Comparison of ENCODE assay signal across 29 cellular contexts in the genomic region with DNA sequence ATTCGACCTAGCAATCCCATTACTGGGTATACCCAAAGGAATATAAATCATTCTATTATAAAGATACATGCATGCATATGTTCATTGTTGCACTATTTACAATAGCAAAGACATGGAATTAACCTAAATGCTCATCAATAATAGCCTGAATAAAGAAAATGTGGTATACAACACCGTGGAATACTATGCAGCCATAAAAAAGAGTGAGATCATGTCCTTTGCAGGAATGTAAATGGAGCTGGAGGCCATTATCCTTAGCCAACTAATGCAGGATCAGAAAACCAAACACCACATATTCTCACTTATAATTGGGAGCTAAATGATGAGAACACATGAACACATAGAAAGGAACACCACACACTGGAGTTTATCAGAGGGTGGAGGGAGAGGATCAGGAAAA.
"Had no signal": no experiment of that assay in that cellular context is flagged by ENCODE, and none has a peak within 500 bp of the region (broad histone marks: within the 10 kb centered on the region; RNA-seq: fewer than 3 reads in every experiment).

No MANE protein-coding gene starts in this region.

- FAIRE-seq: colon, endometrium, endothelial cell of umbilical vein, frontal cortex had no signal

- ATAC-seq: effector memory CD8-positive, alpha-beta T cell; esophagus mucosa; foreskin keratinocyte; gastrocnemius medialis; gastroesophageal sphincter; heart left ventricle; heart right ventricle had no signal

- H2AFZ ChIP-seq: hepatocyte had no signal

- DNase-seq: colonic mucosa; cortex of kidney; dermis blood vessel endothelial cell; dorsolateral prefrontal cortex; effector CD4-positive, alpha-beta T cell; effector CD8-positive, alpha-beta T cell; effector memory CD4-positive, alpha-beta T cell; effector memory CD8-positive, alpha-beta T cell; erythroblast; esophagus squamous epithelium; foreskin fibroblast; foreskin keratinocyte; foreskin melanocyte; gastrocnemius medialis; glutamatergic neuron; head of caudate nucleus; heart left ventricle; heart right ventricle had no signal

- H3K79me2 ChIP-seq: hepatocyte had no signal

- H3K9me3 Mint-ChIP-seq: dendritic cell treated with granulocyte-macrophage colony-stimulating factor and Interleukin-4, amounts not matched to agents 40 ng/mL and 50 ng/mL, for 4 days; effector memory CD8-positive, alpha-beta T cell had no signal

- H3K27me3 Mint-ChIP-seq: dendritic cell treated with granulocyte-macrophage colony-stimulating factor and Interleukin-4, amounts not matched to agents 40 ng/mL and 50 ng/mL, for 4 days had no signal

- H3K4me1 ChIP-seq: colonic mucosa, esophagus muscularis mucosa, esophagus squamous epithelium, foreskin keratinocyte, gastrocnemius medialis, gastroesophageal sphincter, heart left ventricle, heart right ventricle had no signal

- H3K27ac ChIP-seq: colonic mucosa, coronary artery, dorsolateral prefrontal cortex, epithelial cell of prostate, esophagus muscularis mucosa, esophagus squamous epithelium, foreskin keratinocyte, gastrocnemius medialis, gastroesophageal sphincter, heart left ventricle, heart right ventricle, hepatocyte had no signal

- H3K36me3 ChIP-seq: colonic mucosa, esophagus muscularis mucosa, esophagus squamous epithelium, gastrocnemius medialis, gastroesophageal sphincter, heart left ventricle, heart right ventricle had no signal

- H3K9me3 ChIP-seq: colonic mucosa, esophagus muscularis mucosa, esophagus squamous epithelium, gastrocnemius medialis had no signal

- H3K4me2 ChIP-seq: hepatocyte had no signal

- H3K4me3 Mint-ChIP-seq: dendritic cell treated with granulocyte-macrophage colony-stimulating factor and Interleukin-4, amounts not matched to agents 40 ng/mL and 50 ng/mL, for 4 days; effector memory CD8-positive, alpha-beta T cell had no signal

- H3K4me3 ChIP-seq: colonic mucosa, coronary artery, dorsolateral prefrontal cortex, esophagus muscularis mucosa, esophagus squamous epithelium, gastrocnemius medialis, gastroesophageal sphincter, heart left ventricle, heart right ventricle, hepatocyte had no signal

- H3K27me3 ChIP-seq: colonic mucosa, dorsolateral prefrontal cortex, esophagus muscularis mucosa, foreskin keratinocyte, gastrocnemius medialis, heart left ventricle, heart right ventricle, hepatocyte had no signal

- H3K27ac Mint-ChIP-seq: dendritic cell treated with granulocyte-macrophage colony-stimulating factor and Interleukin-4, amounts not matched to agents 40 ng/mL and 50 ng/mL, for 4 days; effector memory CD8-positive, alpha-beta T cell had no signal
